In genomic region chr5:160008877-160009590, GRCh38 we compare ENCODE assay signal across 8 cellular contexts. TPM values are rescaled to one million over a fixed set of nuclear protein-coding genes. Genes with fewer than 3 reads are reported as not detected.
A peak's percentile ranks its signal among the peaks of the same experiment; 100 is the strongest.
DNase-seq lines count a peak whose midpoint lies in the region; ATAC-seq and FAIRE-seq lines count a peak whose summit lies in the region.

A gene with protein sequence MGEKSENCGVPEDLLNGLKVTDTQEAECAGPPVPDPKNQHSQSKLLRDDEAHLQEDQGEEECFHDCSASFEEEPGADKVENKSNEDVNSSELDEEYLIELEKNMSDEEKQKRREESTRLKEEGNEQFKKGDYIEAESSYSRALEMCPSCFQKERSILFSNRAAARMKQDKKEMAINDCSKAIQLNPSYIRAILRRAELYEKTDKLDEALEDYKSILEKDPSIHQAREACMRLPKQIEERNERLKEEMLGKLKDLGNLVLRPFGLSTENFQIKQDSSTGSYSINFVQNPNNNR (plus strand): TSS chr5:160009139. CDS start chr5:160010529, 1,390 bp downstream.

- H3K9ac ChIP-seq in rectal smooth muscle tissue (ENCODE audit: low read length) = peak within 1 kb of the TSS; percentile 33

- no peaks in the 10 kb centered on the region for H3K9me3 ChIP-seq in aorta (ENCODE audit: control insufficient read depth, low read length)

- H3K27me3 ChIP-seq in rectal smooth muscle tissue (ENCODE audit: control insufficient read depth, insufficient read depth, low read length) (no peaks in the 10 kb centered on the region), aorta (ENCODE audit: control insufficient read depth in 1 of 2, insufficient read depth in 2 of 2, low read length in 1 of 2) (no peaks in the 10 kb centered on the region)

- H3K4me1 ChIP-seq in rectal smooth muscle tissue (ENCODE audit: control insufficient read depth, insufficient read depth, low read length) (peaks cover 2% of the 10 kb centered on the region), aorta (ENCODE audit: control insufficient read depth in 1 of 2, insufficient read depth in 2 of 2, low read length in 2 of 2) (no peaks in the 10 kb centered on the region)

- H3K27ac ChIP-seq in rectal smooth muscle tissue (ENCODE audit: low read depth, low read length) (peak within 1 kb of the TSS; percentile 57), aorta (ENCODE audit: low read depth in 1 of 2, low read length in 2 of 2) (peak within 1 kb of the TSS; percentile 33 to 65)

- intact Hi-C loops in aorta (cut with DNase I) = no loop called here

- H3K36me3 ChIP-seq in rectal smooth muscle tissue (ENCODE audit: control insufficient read depth, insufficient read depth, low read length) = no peaks in the 10 kb centered on the region
- no peaks in the 10 kb centered on the region for H3K36me3 ChIP-seq in aorta (ENCODE audit: control insufficient read depth in 1 of 2, insufficient read depth in 2 of 2, low read length in 1 of 2)

- DNase-seq in GM18507 (ENCODE audit: extremely low spot score, insufficient read length, low read depth) = peak; percentile 87
- peak; percentile 99 for DNase-seq in NCI-H2029 (lab: John Stamatoyannopoulos, UW)
- peak; percentile 89 for DNase-seq in T-helper 22 cell (ENCODE audit: low read depth)
- DNase-seq in astrocyte of the hippocampus (ENCODE audit: low read depth, low spot score) = peak; percentile 99
- peak; percentile 86 for DNase-seq in hepatic stellate cell (ENCODE audit: low spot score)
- DNase-seq in aorta = peak; percentile 93 to 97

- H3K4me3 ChIP-seq in rectal smooth muscle tissue (ENCODE audit: low read length) (peak within 1 kb of the TSS; percentile 85), aorta (ENCODE audit: low read length in 2 of 2) (peak within 1 kb of the TSS; percentile 93 to 99)

- 0% methylated on average over 31 of the region's 31 CpGs for WGBS in aorta, 2 donors

- ATAC-seq in HG02973 (IDR thresholded peaks at IDR 0.05; ENCODE audit: unreplicated experiment) (peak; percentile 99), aorta (ENCODE audit: low FRiP score) (peak; percentile 98)

- peak; percentile 99 for FAIRE-seq in GM18507 (lab: Jason Lieb, UNC)

RNA-seq across cellular contexts. Expression of the gene that starts here (rescaled TPM):
- 10 to 100 TPM; 40.5 to 41.7 TPM for total RNA-seq in aorta
- polyA plus RNA-seq in aorta = 10 to 100 TPM; 54.1 to 57.8 TPM

Comparison
In these comparisons a context has a peak if more than half of its experiments do, and no peak if none do; other contexts are left out.
1. Peak in every context shown above with its lines: DNase-seq, ATAC-seq, H3K4me3 ChIP-seq and H3K27ac ChIP-seq.